10 cellular contexts compared by ENCODE assay signal in the genomic region with DNA sequence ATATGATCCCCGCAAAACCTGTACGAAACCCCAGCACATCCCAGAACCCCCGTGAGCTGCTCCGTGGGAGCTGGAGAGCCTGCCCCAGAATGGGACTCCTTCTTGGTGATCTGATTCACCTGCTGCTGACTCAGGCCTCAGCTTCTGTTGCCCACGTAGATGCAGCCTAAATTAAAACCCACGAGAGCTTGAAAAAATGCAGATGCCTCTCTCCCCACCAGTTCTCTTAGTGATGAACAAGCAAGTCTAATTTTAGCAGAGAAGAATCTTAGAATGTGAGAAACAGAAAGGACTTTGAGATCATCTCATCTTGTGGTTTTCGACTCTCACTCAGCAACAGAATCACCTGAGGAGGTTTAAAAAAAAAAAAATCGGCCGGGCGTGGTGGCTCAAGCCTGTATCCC. TPM values are rescaled to one million over a fixed set of nuclear protein-coding genes. Genes with fewer than 3 reads are reported as not detected.
DNase-seq lines count a peak whose midpoint lies in the region; ATAC-seq and TF ChIP-seq lines count a peak whose summit lies in the region.
"Had no signal": no experiment of that assay in that cellular context is flagged by ENCODE, and none has a peak within 500 bp of the region (broad histone marks: within the 10 kb centered on the region; RNA-seq: fewer than 3 reads in every experiment).

No MANE protein-coding gene starts in this region.

- H3K4me1 ChIP-seq in prostate gland (replicated peaks) (no peaks in the 10 kb centered on the region), colonic mucosa (no peaks in the 10 kb centered on the region)

- H3K36me3 ChIP-seq in prostate gland, result no peaks in the 10 kb centered on the region
- no peaks in the 10 kb centered on the region for H3K36me3 ChIP-seq in colonic mucosa
- H3K36me3 ChIP-seq: brain microvascular endothelial cell had no signal

- peaks cover 60% of the 10 kb centered on the region for H3K27me3 Mint-ChIP-seq in activated T-cell treated with anti-CD3 and anti-CD28 coated beads, Interleukin-2, amount 50 U/mL, for 72 hours (ENCODE audit: low read depth)

- H3K27ac Mint-ChIP-seq in activated T-cell treated with anti-CD3 and anti-CD28 coated beads, Interleukin-2, amount 50 U/mL, for 72 hours, result peak overlapping the region; percentile 8

- H3K4me1 Mint-ChIP-seq in activated T-cell treated with anti-CD3 and anti-CD28 coated beads, Interleukin-2, amount 50 U/mL, for 72 hours (ENCODE audit: low read depth), result peaks cover 9% of the 10 kb centered on the region

- H3K4me3 ChIP-seq in prostate gland (no peak overlapping the region), colonic mucosa (no peak overlapping the region)
- H3K4me3 ChIP-seq: A549 had no signal

- peak; percentile 33 for DNase-seq in activated CD4-positive, alpha-beta T cell treated with anti-CD3 and anti-CD28 coated beads for 48 hours
- DNase-seq in activated CD4-positive, alpha-beta T cell treated with anti-CD3 and anti-CD28 coated beads for 1 hour, result no peak
- peak; percentile 20 to 25 for DNase-seq in activated T-cell treated with anti-CD3 and anti-CD28 coated beads, Interleukin-2, amount 50 U/mL, for 72 hours
- peak; percentile 11 for DNase-seq in stimulated activated CD4-positive, alpha-beta T cell treated with anti-CD3 and anti-CD28 coated beads, Interleukin-4, amount 100 ng/mL, for 1 hour
- DNase-seq in G401 (ENCODE audit: low spot score), result no peak
- no peak for DNase-seq in prostate gland (ENCODE audit: low spot score)
- DNase-seq in colonic mucosa, result no peak
- DNase-seq: brain microvascular endothelial cell had no signal

- H3K27me3 ChIP-seq in prostate gland (replicated peaks; ENCODE audit: insufficient read depth) (no peaks in the 10 kb centered on the region), colonic mucosa (no peaks in the 10 kb centered on the region)
- H3K27me3 ChIP-seq: brain microvascular endothelial cell had no signal

- H3K9ac ChIP-seq in colonic mucosa (ENCODE audit: low read depth in 2 of 2, low read length in 2 of 2), result no peak overlapping the region

- no peak for TF ChIP-seq CTCF in prostate gland (IDR thresholded peaks at IDR 0.05)
- TF ChIP-seq CTCF in colonic mucosa (IDR thresholded peaks at IDR 0.05), result no peak

- no peaks in the 10 kb centered on the region for H3K9me3 ChIP-seq in prostate gland
- no peaks in the 10 kb centered on the region for H3K9me3 ChIP-seq in colonic mucosa
- H3K9me3 ChIP-seq: A549 had no signal

- in situ Hi-C loops in G401 (cut with HindIII; ENCODE audit: low sequenced_read_pairs), result no loop called here

- H3K4me3 Mint-ChIP-seq in activated T-cell treated with anti-CD3 and anti-CD28 coated beads, Interleukin-2, amount 50 U/mL, for 72 hours, result peak overlapping the region; percentile 54 to 78

- H3K27ac ChIP-seq in prostate gland (no peak overlapping the region), colonic mucosa (no peak overlapping the region)
- H3K27ac ChIP-seq: A549, brain microvascular endothelial cell had no signal

- 80% methylated on average over 10 of the region's 10 CpGs for WGBS in prostate gland

- no peaks in the 10 kb centered on the region for H3K9me3 Mint-ChIP-seq in activated T-cell treated with anti-CD3 and anti-CD28 coated beads, Interleukin-2, amount 50 U/mL, for 72 hours

- intact Hi-C loops in prostate gland (cut with DNase I) (loop anchor here (2.0 to 5.0 kb wide), 3 partner anchors 38 to 57 kb away; a partner anchor contains a TSS), colonic mucosa (cut with DNase I) (no loop called here)

- ATAC-seq in HG02678 (IDR thresholded peaks at IDR 0.05; ENCODE audit: unreplicated experiment), result peak; percentile 67
- peak; percentile 87 to 90 for ATAC-seq in activated T-cell treated with anti-CD3 and anti-CD28 coated beads, Interleukin-2, amount 50 U/mL, for 72 hours (replicated peaks in 1 of 2)
- ATAC-seq: A549 had no signal

- no peak for TF ChIP-seq POLR2A in prostate gland (IDR thresholded peaks at IDR 0.05)

- no peaks in the 10 kb centered on the region for H3K36me3 Mint-ChIP-seq in activated T-cell treated with anti-CD3 and anti-CD28 coated beads, Interleukin-2, amount 50 U/mL, for 72 hours (ENCODE audit: insufficient read depth in 2 of 2)

RNA-seq across cellular contexts. Expression of a gene that starts 57.6 kb away (rescaled TPM):
- total RNA-seq in activated T-cell treated with anti-CD3 and anti-CD28 coated beads, Interleukin-2, amount 50 U/mL, for 72 hours, result 1 to 10 TPM; 3.8 to 5.4 TPM
- not detected in 2 replicates for total RNA-seq in G401 (2014; rRNA removed; shearing (Covaris generic))
- total RNA-seq in prostate gland (1 to 10 TPM; 7.0 to 8.0 TPM), colonic mucosa (1 to 10 TPM; 1.0 to 4.9 TPM)

Comparison
In these comparisons a context has a peak if more than half of its experiments do, and no peak if none do; other contexts are left out.
1. DNase-seq: peak in activated CD4-positive, alpha-beta T cell treated with anti-CD3 and anti-CD28 coated beads for 48 hours (single experiment), activated T-cell treated with anti-CD3 and anti-CD28 coated beads, Interleukin-2, amount 50 U/mL, for 72 hours (2 of 2) and stimulated activated CD4-positive, alpha-beta T cell treated with anti-CD3 and anti-CD28 coated beads, Interleukin-4, amount 100 ng/mL, for 1 hour (single experiment); none in activated CD4-positive, alpha-beta T cell treated with anti-CD3 and anti-CD28 coated beads for 1 hour (single experiment), G401 (single experiment), prostate gland (single experiment) and colonic mucosa (single experiment).